8 cellular contexts compared by ENCODE assay signal in the genomic region with DNA sequence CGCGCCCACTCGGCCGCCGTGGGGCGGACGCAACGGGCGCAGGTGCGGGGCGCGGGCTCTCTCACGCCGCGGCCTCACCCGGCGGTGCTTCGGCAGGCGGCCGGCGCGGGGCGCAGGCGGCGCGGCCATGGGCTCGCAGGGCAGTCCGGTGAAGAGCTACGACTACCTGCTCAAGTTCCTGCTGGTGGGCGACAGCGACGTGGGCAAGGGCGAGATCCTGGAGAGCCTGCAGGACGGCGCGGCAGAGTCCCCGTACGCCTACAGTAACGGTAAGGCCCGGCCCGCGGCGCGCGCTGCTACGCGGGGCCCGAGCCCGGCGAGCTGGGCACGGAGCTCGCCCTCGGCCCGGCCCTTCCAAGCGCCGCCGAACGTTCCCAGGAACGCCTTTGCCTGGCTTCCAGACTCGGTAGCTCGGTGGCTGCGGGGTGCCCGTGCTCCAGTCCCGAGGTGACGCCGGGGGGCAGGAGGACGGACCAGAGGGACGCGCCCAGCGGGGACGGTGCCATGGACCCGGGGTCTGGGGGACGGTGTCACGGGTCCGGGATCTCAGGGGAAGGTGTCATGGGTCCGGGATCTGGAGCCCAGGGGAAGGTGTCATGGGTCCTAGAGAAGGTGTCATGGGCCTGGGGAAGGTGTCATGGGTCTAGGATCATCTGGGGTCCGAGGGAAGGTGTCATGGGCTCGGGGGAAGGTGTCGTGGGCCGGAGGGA. TPM values are rescaled to one million over a fixed set of nuclear protein-coding genes. Genes with fewer than 3 reads are reported as not detected.
DNase-seq lines count a peak whose midpoint lies in the region; ATAC-seq and TF ChIP-seq lines count a peak whose summit lies in the region.

No MANE protein-coding gene starts in this region.

- DNase-seq in breast epithelium (ENCODE audit: low spot score in 2 of 2), result peak in 1 of 2 donors; percentile 48
- DNase-seq in mesendoderm, result no peak
- peak; percentile 67 to 84 for DNase-seq in aorta
- no peak for DNase-seq in G401 (ENCODE audit: low spot score)
- DNase-seq in NCI-H446 treated with DMSO at 0.1 percent for 48 hours (lab: John Stamatoyannopoulos, UW), result no peak
- no peak for DNase-seq in COR-L47 (lab: John Stamatoyannopoulos, UW)

- no peak overlapping the region for H4K8ac ChIP-seq in mesendoderm (ENCODE audit: low read depth, low read length)

- H3K4me2 ChIP-seq in mesendoderm (ENCODE audit: low read length), result peak overlapping the region; percentile 87

- H2AK5ac ChIP-seq in mesendoderm (ENCODE audit: low read length), result no peak overlapping the region

- H3K23ac ChIP-seq in mesendoderm (ENCODE audit: low read length), result peak overlapping the region; percentile 66

- WGBS in mesendoderm (ENCODE audit: extremely low coverage, insufficient coverage, low lambda C conversion rate), result no CpG with 5 or more reads among the region's 80 CpGs
- WGBS in aorta, 2 donors, result 2% methylated on average over 68 to 80 of the region's 80 CpGs

- H3K9me3 ChIP-seq in ES-I3 (ENCODE audit: control insufficient read depth, insufficient read depth, low read length) (no peaks in the 10 kb centered on the region), HUES6 (ENCODE audit: control insufficient read depth, insufficient read depth, low read depth, low read length) (no peaks in the 10 kb centered on the region), breast epithelium (no peaks in the 10 kb centered on the region), aorta (ENCODE audit: control insufficient read depth, low read length) (no peaks in the 10 kb centered on the region)

- intact Hi-C loops in breast epithelium (cut with DNase I; ENCODE audit: low total_unique reads), result no loop called here
- intact Hi-C loops in aorta (cut with DNase I), result no loop called here

- no peak overlapping the region for H2BK120ac ChIP-seq in mesendoderm (ENCODE audit: low read depth, low read length)

- H3K4me3 ChIP-seq in HUES6 (ENCODE audit: low read depth, low read length) (peak overlapping the region; percentile 87), breast epithelium (peak overlapping the region; percentile 59 to 83 (median 69)), mesendoderm (ENCODE audit: low read length) (peak overlapping the region; percentile 85), aorta (ENCODE audit: low read length in 2 of 2) (peak overlapping the region; percentile 67 to 82)

- in situ Hi-C loops in G401 (cut with HindIII; ENCODE audit: low sequenced_read_pairs), result no loop called here

- no peak for TF ChIP-seq CTCF in breast epithelium (IDR thresholded peaks at IDR 0.05)

- H3K79me1 ChIP-seq in mesendoderm (ENCODE audit: low read length), result peaks cover 18% of the 10 kb centered on the region

- peak overlapping the region; percentile 95 for H3K56ac ChIP-seq in mesendoderm (ENCODE audit: low read length)

- H4K5ac ChIP-seq in mesendoderm (ENCODE audit: low read length), result no peak overlapping the region

- no peak for ATAC-seq in aorta (ENCODE audit: low FRiP score)

- H3K4me1 ChIP-seq in ES-I3 (ENCODE audit: insufficient read depth, low read length) (no peaks in the 10 kb centered on the region), HUES6 (ENCODE audit: control insufficient read depth, insufficient read depth, low read length) (peaks cover 11% of the 10 kb centered on the region), breast epithelium (peaks cover 9 to 37% of the 10 kb centered on the region in 2 donors), mesendoderm (ENCODE audit: control insufficient read depth, low read depth, low read length) (peaks cover 3% of the 10 kb centered on the region), aorta (ENCODE audit: control insufficient read depth in 1 of 2, insufficient read depth in 2 of 2, low read length in 2 of 2) (no peaks in the 10 kb centered on the region)

- H3K36me3 ChIP-seq in ES-I3 (ENCODE audit: insufficient read depth, low read length) (no peaks in the 10 kb centered on the region; the same call in 1 of the 2 replicates), HUES6 (ENCODE audit: control insufficient read depth, insufficient read depth, low read length) (peaks cover 2% of the 10 kb centered on the region; the same call in 1 of the 2 replicates), breast epithelium (no peaks in the 10 kb centered on the region), mesendoderm (ENCODE audit: control insufficient read depth, insufficient read depth, low read length) (no peaks in the 10 kb centered on the region), aorta (ENCODE audit: control insufficient read depth in 1 of 2, insufficient read depth in 2 of 2, low read length in 1 of 2) (no peaks in the 10 kb centered on the region)

- H3K79me2 ChIP-seq in mesendoderm (ENCODE audit: control insufficient read depth, insufficient read depth, low read length), result peaks cover 12% of the 10 kb centered on the region

- peak overlapping the region; percentile 6 for H3K18ac ChIP-seq in mesendoderm (ENCODE audit: low read length)

- H2BK5ac ChIP-seq in mesendoderm (ENCODE audit: low read length), result no peak overlapping the region

- peaks cover 31% of the 10 kb centered on the region for H3K27me3 ChIP-seq in HUES6 (ENCODE audit: control insufficient read depth, insufficient read depth, low read length)
- H3K27me3 ChIP-seq in breast epithelium, result no peaks in the 10 kb centered on the region
- no peaks in the 10 kb centered on the region for H3K27me3 ChIP-seq in mesendoderm (ENCODE audit: insufficient read depth, low read length, poor library complexity)
- H3K27me3 ChIP-seq in aorta (ENCODE audit: control insufficient read depth in 1 of 2, insufficient read depth in 2 of 2, low read length in 1 of 2), result no peaks in the 10 kb centered on the region

- TF ChIP-seq POLR2A in breast epithelium (IDR thresholded peaks at IDR 0.05), result no peak

- H3K9ac ChIP-seq in ES-I3 (ENCODE audit: low read depth, low read length) (peak overlapping the region; percentile 71), HUES6 (ENCODE audit: low read length) (peak overlapping the region; percentile 74), mesendoderm (ENCODE audit: low read length) (peak overlapping the region; percentile 90)

- no peak overlapping the region for H3K4ac ChIP-seq in mesendoderm (ENCODE audit: low read depth, low read length)

- H2BK15ac ChIP-seq in mesendoderm (replicated peaks; ENCODE audit: low read depth), result no peak overlapping the region

- H3K27ac ChIP-seq in HUES6 (ENCODE audit: low read depth, low read length) (no peak overlapping the region), breast epithelium (peak overlapping the region; percentile 80 to 97), mesendoderm (ENCODE audit: low read depth, low read length) (no peak overlapping the region), aorta (ENCODE audit: low read depth in 1 of 2, low read length in 2 of 2) (peak overlapping the region in 1 of 2 donors; percentile 4)

RNA-seq across cellular contexts. Expression of gene RAB40C, which starts 0.5 kb away (rescaled TPM):
- total RNA-seq in breast epithelium (10 to 100 TPM; 17.6 to 29.1 (median 20.6) TPM), aorta (10 to 100 TPM; 17.9 to 19.6 TPM)
- polyA plus RNA-seq in mesendoderm (2013, experiment 1 of 2), result 10.0 TPM
- polyA plus RNA-seq in mesendoderm (2013, experiment 2 of 2), result 9.8 TPM
- 10 to 100 TPM in 1 of 2 donors, 1 to 10 TPM in 1; 9.5 to 40.7 TPM for polyA plus RNA-seq in aorta
- total RNA-seq in G401 (2014; rRNA removed; shearing (Covaris generic)), result 28.6 and 32.2 TPM in 2 replicates

RNA-seq across cellular contexts. Expression of gene PIGQ, which starts 20.6 kb away (rescaled TPM):
- total RNA-seq in breast epithelium (10 to 100 TPM; 22.2 to 36.1 (median 31.9) TPM), aorta (10 to 100 TPM; 25.8 to 38.5 TPM)
- 12.1 TPM for polyA plus RNA-seq in mesendoderm (2013, experiment 1 of 2)
- 12.6 TPM for polyA plus RNA-seq in mesendoderm (2013, experiment 2 of 2)
- 10 to 100 TPM; 10.8 to 92.2 TPM for polyA plus RNA-seq in aorta
- total RNA-seq in G401 (2014; rRNA removed; shearing (Covaris generic)), result 38.8 and 54.4 TPM in 2 replicates

RNA-seq across cellular contexts. Expression of gene NHLRC4, which starts 23.5 kb away (rescaled TPM):
- total RNA-seq in breast epithelium, result 1 to 10 TPM in 1 of 3 donors, under 1 TPM in 2; 0.32 to 1.9 (median 0.66) TPM
- polyA plus RNA-seq in mesendoderm (2013, experiment 1 of 2), result 0.08 TPM
- 0.07 TPM for polyA plus RNA-seq in mesendoderm (2013, experiment 2 of 2)
- total RNA-seq in aorta, result 1 to 10 TPM in 1 of 2 donors, under 1 TPM in 1; 0.52 to 2.2 TPM
- polyA plus RNA-seq in aorta, result 1 to 10 TPM in 1 of 2 donors, under 1 TPM in 1; 0.25 to 2.6 TPM
- total RNA-seq in G401 (2014; rRNA removed; shearing (Covaris generic)), result 2.7 and 4.1 TPM in 2 replicates

RNA-seq across cellular contexts. Expression of gene PRR35, which starts 30.1 kb away (rescaled TPM):
- total RNA-seq in breast epithelium, result not detected
- 0.04 TPM for polyA plus RNA-seq in mesendoderm (2013, experiment 1 of 2)
- 0.03 TPM for polyA plus RNA-seq in mesendoderm (2013, experiment 2 of 2)
- total RNA-seq in aorta, result not detected
- polyA plus RNA-seq in aorta, result under 1 TPM in 1 of 2 donors, not detected in 1; 0.05 TPM
- 0.41 and 2.3 TPM in 2 replicates for total RNA-seq in G401 (2014; rRNA removed; shearing (Covaris generic))

RNA-seq across cellular contexts. Expression of gene WFIKKN1, which starts 40.5 kb away (rescaled TPM):
- total RNA-seq in breast epithelium, result under 1 TPM in 2 of 3 donors, not detected in 1; 0.66 to 0.73 TPM
- 1.7 TPM for polyA plus RNA-seq in mesendoderm (2013, experiment 1 of 2)
- 1.7 TPM for polyA plus RNA-seq in mesendoderm (2013, experiment 2 of 2)
- 1 to 10 TPM in 1 of 2 donors, under 1 TPM in 1; 0.33 to 1.0 TPM for total RNA-seq in aorta
- polyA plus RNA-seq in aorta, result 1 to 10 TPM in 1 of 2 donors, under 1 TPM in 1; 0.63 to 2.2 TPM
- 44.6 and 64.4 TPM in 2 replicates for total RNA-seq in G401 (2014; rRNA removed; shearing (Covaris generic))

Comparison
In these comparisons a context has a peak if more than half of its experiments do, and no peak if none do; other contexts are left out.
1. H3K27ac ChIP-seq: peak in breast epithelium (2 of 2); none in HUES6 (single experiment) and mesendoderm (single experiment).
2. DNase-seq: peak in aorta (2 of 2); none in mesendoderm (single experiment), G401 (single experiment), NCI-H446 treated with DMSO at 0.1 percent for 48 hours (single experiment) and COR-L47 (single experiment).
3. Peak in every context shown above with its lines, with median percentiles within 50 percentile points of each other: H3K9ac ChIP-seq and H3K4me3 ChIP-seq.